ENCODE assay signal across 9 cellular contexts in the genomic region with DNA sequence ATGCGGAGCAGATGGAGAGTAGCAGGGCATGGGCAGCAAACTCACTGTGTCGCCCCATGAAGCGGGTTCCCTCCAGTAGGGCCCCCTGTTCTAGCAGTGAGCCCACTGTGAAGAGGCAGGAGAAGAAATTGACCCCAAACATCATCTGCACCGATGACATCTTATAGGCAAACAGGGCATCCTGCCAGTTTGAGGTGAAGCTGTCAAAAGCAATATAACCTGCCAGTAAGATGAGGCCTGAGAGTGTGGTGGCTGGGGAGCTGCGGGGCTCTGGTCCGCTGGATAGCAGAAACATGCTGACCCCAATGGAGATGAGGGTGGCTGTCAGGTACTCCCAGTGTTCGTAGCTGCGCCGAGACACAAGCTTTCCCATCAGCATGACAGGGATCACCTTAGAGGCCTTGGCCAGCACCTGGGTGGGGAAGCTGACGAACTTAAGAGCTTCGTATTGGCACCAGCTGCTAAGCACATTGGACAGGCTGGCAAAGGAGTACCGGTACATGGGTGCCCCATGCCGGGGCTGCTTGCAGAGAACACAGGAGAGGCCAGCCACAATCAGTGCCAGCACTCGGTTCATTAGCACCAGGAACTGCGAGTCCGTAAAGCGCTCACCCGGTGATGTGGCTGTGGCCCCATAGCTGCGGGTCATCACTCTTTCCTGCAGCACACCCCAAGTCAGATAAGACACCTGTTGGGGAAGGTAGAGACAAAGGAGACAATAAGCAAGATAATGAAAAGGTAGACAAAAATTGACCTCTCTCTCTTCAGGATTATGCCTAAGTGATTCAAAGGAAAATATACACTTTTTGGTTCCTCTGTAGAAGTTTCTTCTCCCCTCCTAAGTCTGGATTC. TPM values are rescaled to one million over a fixed set of nuclear protein-coding genes. Genes with fewer than 3 reads are reported as not detected.
DNase-seq lines count a peak whose midpoint lies in the region; ATAC-seq and TF ChIP-seq lines count a peak whose summit lies in the region.
"Had no signal": no experiment of that assay in that cellular context is flagged by ENCODE, and none has a peak within 500 bp of the region (broad histone marks: within the 10 kb centered on the region; RNA-seq: fewer than 3 reads in every experiment).

No MANE protein-coding gene starts in this region.

- peaks cover 67% of the 10 kb centered on the region for H3K36me3 ChIP-seq in left ventricle myocardium inferior
- no peaks in the 10 kb centered on the region for H3K36me3 ChIP-seq in hepatocyte (replicated peaks; ENCODE audit: insufficient read depth, low read depth)

- intact Hi-C loops in left ventricle myocardium inferior (cut with micrococcal nuclease): no loop called here
- intact Hi-C loops in Right ventricle myocardium superior (cut with DNase I): no loop called here

- no peaks in the 10 kb centered on the region for H3K9me2 ChIP-seq in hepatocyte (replicated peaks; ENCODE audit: insufficient read depth)

- no peak for ATAC-seq in Right ventricle myocardium superior (ENCODE audit: poor library complexity)
- no peak for ATAC-seq in HG03159 (IDR thresholded peaks at IDR 0.05; ENCODE audit: unreplicated experiment)

- H3K9me3 ChIP-seq in left ventricle myocardium inferior (replicated peaks): no peaks in the 10 kb centered on the region
- H3K9me3 ChIP-seq in hepatocyte (ENCODE audit: low read depth): no peaks in the 10 kb centered on the region

- peak overlapping the region; percentile 91 for H3K27ac Mint-ChIP-seq in type B pancreatic cell

- peaks cover 50% of the 10 kb centered on the region for H3K4me1 Mint-ChIP-seq in type B pancreatic cell (ENCODE audit: unreplicated experiment)

- no peaks in the 10 kb centered on the region for H3K9me3 Mint-ChIP-seq in type B pancreatic cell

- H3K4me1 ChIP-seq in left ventricle myocardium inferior: peaks cover 75% of the 10 kb centered on the region
- peaks cover 5% of the 10 kb centered on the region for H3K4me1 ChIP-seq in hepatocyte (ENCODE audit: insufficient read depth)

- H2AFZ ChIP-seq in hepatocyte: no peak overlapping the region

- H3K27me3 ChIP-seq in left ventricle myocardium inferior (ENCODE audit: low read depth): no peaks in the 10 kb centered on the region
- no peaks in the 10 kb centered on the region for H3K27me3 ChIP-seq in hepatocyte

- H3K4me2 ChIP-seq in hepatocyte: peak overlapping the region; percentile 98

- peak overlapping the region; percentile 90 for H3K4me3 Mint-ChIP-seq in type B pancreatic cell

- TF ChIP-seq CTCF in left ventricle myocardium inferior (IDR thresholded peaks at IDR 0.05; ENCODE audit: borderline replicate concordance): no peak
- TF ChIP-seq CTCF in WI38 (IDR thresholded peaks at IDR 0.05; ENCODE audit: low read depth, low read length): no peak
- no peak for TF ChIP-seq CTCF in hepatocyte (IDR thresholded peaks at IDR 0.05; ENCODE audit: poor library complexity)
- no peak for TF ChIP-seq CTCF in type B pancreatic cell (conservative IDR thresholded peaks at IDR 0.05)

- WGBS in hepatocyte (ENCODE audit: low lambda C conversion rate, missing lambda C conversion rate): 85% methylated on average over 19 of the region's 19 CpGs

- no peak for DNase-seq in left ventricle myocardium inferior
- DNase-seq in Right ventricle myocardium superior: no peak
- no peak for DNase-seq in hepatocyte (ENCODE audit: low spot score)
- no peak for DNase-seq in type B pancreatic cell (ENCODE audit: extremely low spot score, unreplicated experiment)
- no peak for DNase-seq in NCI-H510A treated with DMSO at 0.1 percent for 48 hours (lab: John Stamatoyannopoulos, UW)
- DNase-seq in C1 segment of cervical spinal cord (lab: John Stamatoyannopoulos, UW): no peak

- H3K27ac ChIP-seq in left ventricle myocardium inferior (replicated peaks) (peak overlapping the region; percentile 96), hepatocyte (no peak overlapping the region)

- H3K27me3 Mint-ChIP-seq in type B pancreatic cell: no peaks in the 10 kb centered on the region

- peaks cover 48% of the 10 kb centered on the region for H4K20me1 ChIP-seq in hepatocyte (ENCODE audit: insufficient read depth, poor library complexity, severe bottlenecking)

- peaks cover 51% of the 10 kb centered on the region for H3K79me2 ChIP-seq in hepatocyte

- no peak overlapping the region for H3K4me3 ChIP-seq in left ventricle myocardium inferior
- peak overlapping the region; percentile 95 for H3K4me3 ChIP-seq in WI38 (ENCODE audit: low read depth, low read length)
- H3K4me3 ChIP-seq in hepatocyte: no peak overlapping the region

- H3K36me3 Mint-ChIP-seq in type B pancreatic cell: peaks cover 29% of the 10 kb centered on the region

RNA-seq across cellular contexts. Expression of a gene that starts 2.1 kb away (rescaled TPM):
- total RNA-seq in left ventricle myocardium inferior (20.2 TPM), Right ventricle myocardium superior (19.4 TPM), hepatocyte (73.0 and 74.1 TPM in 2 replicates), type B pancreatic cell (ENCODE audit: low replicate concordance) (39.6 and 46.1 TPM in 2 replicates)
- 92.9 and 104 TPM in 2 replicates for polyA plus RNA-seq in hepatocyte

RNA-seq across cellular contexts. Expression of a gene that starts 8.3 kb away (rescaled TPM):
- 786 TPM for total RNA-seq in left ventricle myocardium inferior
- 853 TPM for total RNA-seq in Right ventricle myocardium superior
- total RNA-seq in hepatocyte: 884 and 891 TPM in 2 replicates
- polyA plus RNA-seq in hepatocyte: 422 and 440 TPM in 2 replicates
- 880 and 1,082 TPM in 2 replicates for total RNA-seq in type B pancreatic cell (ENCODE audit: low replicate concordance)

RNA-seq across cellular contexts. Expression of a gene that starts 10.2 kb away (rescaled TPM):
- total RNA-seq in left ventricle myocardium inferior: 2.1 TPM
- total RNA-seq in Right ventricle myocardium superior: 3.7 TPM
- 13.2 and 16.7 TPM in 2 replicates for total RNA-seq in hepatocyte
- polyA plus RNA-seq in hepatocyte: 9.6 and 14.0 TPM in 2 replicates
- total RNA-seq in type B pancreatic cell (ENCODE audit: low replicate concordance): 9.2 and 10.7 TPM in 2 replicates

RNA-seq across cellular contexts. Expression of a gene that starts 15.1 kb away (rescaled TPM):
- not detected for total RNA-seq in left ventricle myocardium inferior
- total RNA-seq in Right ventricle myocardium superior: not detected
- total RNA-seq in hepatocyte: 0.30 and 0.44 TPM in 2 replicates
- polyA plus RNA-seq in hepatocyte: 0.30 and 1.0 TPM in 2 replicates
- total RNA-seq in type B pancreatic cell (ENCODE audit: low replicate concordance): 0.52 and 3.2 TPM in 2 replicates
- total RNA-seq: NCI-H460 had no signal

RNA-seq across cellular contexts. Expression of a gene that starts 31.8 kb away (rescaled TPM):
- total RNA-seq in left ventricle myocardium inferior: 154 TPM
- total RNA-seq in Right ventricle myocardium superior: 181 TPM
- total RNA-seq in hepatocyte: 23.3 and 32.4 TPM in 2 replicates
- polyA plus RNA-seq in hepatocyte: 28.5 and 30.8 TPM in 2 replicates
- 33.6 and 50.9 TPM in 2 replicates for total RNA-seq in type B pancreatic cell (ENCODE audit: low replicate concordance)
